21 cellular contexts compared by ENCODE assay signal in genomic region chr9:128105538-128106175, GRCh38. TPM values are rescaled to one million over a fixed set of nuclear protein-coding genes. Genes with fewer than 3 reads are reported as not detected.
"Had no signal": no experiment of that assay in that cellular context is flagged by ENCODE, and none has a peak within 500 bp of the region (broad histone marks: within the 10 kb centered on the region; RNA-seq: fewer than 3 reads in every experiment).

No MANE protein-coding gene starts in this region.

- DNase-seq: activated CD4-positive, alpha-beta T cell treated with anti-CD3 and anti-CD28 coated beads, Interleukin-2, amount 50 U/mL, for 48 hours; activated CD8-positive, alpha-beta memory T cell treated with anti-CD3 and anti-CD28 coated beads, Interleukin-2, amount 10 ng/mL, durations not matched to agents 7 days and 5 days; activated gamma-delta T cell; activated T-cell treated with anti-CD3 and anti-CD28 coated beads, Interleukin-2, amount 50 U/mL, for 4 hours; cortex of kidney; effector memory CD4-positive, alpha-beta T cell; foreskin keratinocyte; head of caudate nucleus; immature natural killer cell; small intestine; stimulated activated CD4-positive, alpha-beta T cell treated with anti-CD3 and anti-CD28 coated beads, Interleukin-4, amount 100 ng/mL, for 4 hours; stimulated activated CD8-positive, alpha-beta memory T cell treated with anti-CD3 and anti-CD28 coated beads, Interleukin-4, amount 100 ng/mL, for 48 hours; stimulated activated naive CD8-positive, alpha-beta T cell treated with anti-CD3 and anti-CD28 coated beads, Interleukin-15, Interleukin-2, amounts not matched to agents 100 U/mL and 50 U/mL, for 24 hours; WERI-Rb-1 had no signal

- H3K27ac ChIP-seq: foreskin keratinocyte, SK-N-MC, suprapubic skin, WERI-Rb-1 had no signal

- H3K9me3 ChIP-seq: right atrium auricular region, suprapubic skin had no signal

- ATAC-seq: activated CD8-positive, alpha-beta memory T cell treated with anti-CD3 and anti-CD28 coated beads, Interleukin-2, amount 10 ng/mL, durations not matched to agents 7 days and 5 days; foreskin keratinocyte; stimulated activated naive CD8-positive, alpha-beta T cell treated with anti-CD3 and anti-CD28 coated beads, Interleukin-15, Interleukin-2, amounts not matched to agents 100 U/mL and 50 U/mL, for 24 hours had no signal

- H3K4me1 ChIP-seq: foreskin keratinocyte had no signal

- H3K27me3 ChIP-seq: foreskin keratinocyte, right atrium auricular region, suprapubic skin had no signal

- H3K4me3 ChIP-seq: right atrium auricular region, SK-N-MC, suprapubic skin had no signal

RNA-seq across cellular contexts. Expression of gene LCN2, which starts 43.6 kb away (rescaled TPM):
- total RNA-seq: activated CD8-positive, alpha-beta memory T cell treated with anti-CD3 and anti-CD28 coated beads, Interleukin-2, amount 10 ng/mL, durations not matched to agents 7 days and 5 days; activated naive CD4-positive, alpha-beta T cell treated with anti-CD3 and anti-CD28 coated beads, Interleukin-2, amount 50 U/mL, for 72 hours; activated T-cell treated with anti-CD3 and anti-CD28 coated beads, Interleukin-2, amount 50 U/mL, for 4 hours; lung microvascular endothelial cell; naive thymus-derived CD4-positive, alpha-beta T cell; right atrium auricular region; T-cell had no signal
- polyA plus RNA-seq: naive thymus-derived CD4-positive, alpha-beta T cell had no signal
